ENCODE assay signal across 8 cellular contexts in genomic region chr2:11830708-11831301, GRCh38.
A peak's percentile ranks its signal among the peaks of the same experiment; 100 is the strongest.
DNase-seq lines count a peak whose midpoint lies in the region; ATAC-seq and TF ChIP-seq lines count a peak whose summit lies in the region.

No MANE protein-coding gene starts in this region.

- ATAC-seq in IMR-90 (ENCODE audit: low read depth) (peak; percentile 2; the same call in 1 of the 2 replicates), GM19395 (IDR thresholded peaks at IDR 0.05; ENCODE audit: unreplicated experiment) (no peak)
- ATAC-seq in natural killer cell treated with Interleukin-12 subunit alpha and Interleukin-12 subunit beta and Interleukin-15 and Interleukin-18, amount 100 ng/mL, for 72 hours: no peak

- peak overlapping the region; percentile 99 for H3K27ac ChIP-seq in A673 (ENCODE audit: low read depth, low read length, poor library complexity, severe bottlenecking)
- peak overlapping the region; percentile 96 for H3K27ac ChIP-seq in IMR-90 (ENCODE audit: insufficient read depth, low read length)
- H3K27ac ChIP-seq in caudate nucleus (ENCODE audit: low read depth, low read length): peak overlapping the region; percentile 74

- no peak overlapping the region for H2AFZ ChIP-seq in IMR-90 (replicated peaks; ENCODE audit: low read length, poor library complexity)

- peaks cover 41 to 42% of the 10 kb centered on the region in 2 donors for H3K4me1 Mint-ChIP-seq in natural killer cell treated with Interleukin-12 subunit alpha and Interleukin-12 subunit beta and Interleukin-15 and Interleukin-18, amount 100 ng/mL, for 72 hours (ENCODE audit: low read depth in 2 of 2)

- TSS peak; percentile 76 for BruUV-seq in A673 (replicated peaks; lab: Mats Ljungman, UMichigan)
- BruUV-seq in IMR-90 (replicated peaks; lab: Mats Ljungman, UMichigan): no TSS peak

- H3K36me3 Mint-ChIP-seq in natural killer cell treated with Interleukin-12 subunit alpha and Interleukin-12 subunit beta and Interleukin-15 and Interleukin-18, amount 100 ng/mL, for 72 hours: peaks cover 27% of the 10 kb centered on the region

- CTCF ChIA-PET in A673 (lab: Charles Lee): no interaction called here
- CTCF ChIA-PET in IMR-90 (lab: Yijun Ruan, JAX): interaction anchor here (0.8 to 1.0 kb wide), 2 partner anchors 586 to 1176 kb away, joined by 3 to 4 read pairs; no protein-coding TSS in a partner anchor

- no peak for TF ChIP-seq RAD21 in IMR-90 (IDR thresholded peaks at IDR 0.05; ENCODE audit: low read length)

- DNase-seq in A673 (ENCODE audit: low spot score): no peak
- no peak for DNase-seq in IMR-90
- no peak for DNase-seq in caudate nucleus (lab: John Stamatoyannopoulos, UW)
- no peak for DNase-seq in natural killer cell treated with Interleukin-12 subunit alpha and Interleukin-12 subunit beta and Interleukin-15 and Interleukin-18, amount 100 ng/mL, for 72 hours (ENCODE audit: low spot score)
- no peak for DNase-seq in GM13977 (ENCODE audit: low spot score)
- DNase-seq in AML-193 (lab: John Stamatoyannopoulos, UW): no peak
- no peak for DNase-seq in NCI-H1092 treated with DMSO at 0.1 percent for 48 hours (lab: John Stamatoyannopoulos, UW)

- H4K20me1 ChIP-seq in IMR-90 (ENCODE audit: insufficient read depth, low read length): no peaks in the 10 kb centered on the region

- peaks cover 42% of the 10 kb centered on the region for H3K4me1 ChIP-seq in A673 (ENCODE audit: insufficient read depth, low read length, poor library complexity, severe bottlenecking)
- H3K4me1 ChIP-seq in IMR-90 (ENCODE audit: control insufficient read depth, insufficient read depth, low read length): peaks cover 19% of the 10 kb centered on the region

- peak overlapping the region; percentile 85 for H3K4ac ChIP-seq in IMR-90 (ENCODE audit: low read depth, low read length)

- TF ChIP-seq POLR2A in IMR-90 (IDR thresholded peaks at IDR 0.05; ENCODE audit: low read depth, low read length): no peak

- H3K4me3 ChIP-seq in A673 (ENCODE audit: low read depth, low read length, poor library complexity, severe bottlenecking): peak overlapping the region; percentile 37
- peak overlapping the region; percentile 25; the same call in 1 of the 2 replicates for H3K4me3 ChIP-seq in IMR-90 (ENCODE audit: insufficient read depth, low read depth, low read length)

- POLR2A ChIA-PET in A673 (lab: Charles Lee; ENCODE audit: low non-redundant PET) (no interaction called here), IMR-90 (lab: Charles Lee; ENCODE audit: unreplicated experiment) (no interaction called here)

- H3K9me1 ChIP-seq in IMR-90 (ENCODE audit: insufficient read depth, low read length): peaks cover 6% of the 10 kb centered on the region; the same call in 1 of the 2 replicates

- peak overlapping the region; percentile 58; the same call in 1 of the 2 replicates for H3K23ac ChIP-seq in IMR-90 (ENCODE audit: low read depth, low read length)

- dilution Hi-C loops in IMR-90 (cut with HindIII; ENCODE audit: low sequenced_read_pairs, unreplicated experiment): no loop called here

- peak overlapping the region; percentile 85; the same call in 1 of the 2 replicates for H2AK5ac ChIP-seq in IMR-90 (ENCODE audit: low read depth, low read length)

- peaks cover 9% of the 10 kb centered on the region for H3K9me3 Mint-ChIP-seq in natural killer cell treated with Interleukin-12 subunit alpha and Interleukin-12 subunit beta and Interleukin-15 and Interleukin-18, amount 100 ng/mL, for 72 hours

- H3K27me3 ChIP-seq in A673 (replicated peaks; ENCODE audit: insufficient read depth, low read depth, low read length, poor library complexity) (no peaks in the 10 kb centered on the region), IMR-90 (ENCODE audit: control insufficient read depth, insufficient read depth, low read length) (no peaks in the 10 kb centered on the region)

- peak overlapping the region; percentile 86 for H3K18ac ChIP-seq in IMR-90 (ENCODE audit: low read depth, low read length)

- H2BK15ac ChIP-seq in IMR-90 (ENCODE audit: low read depth, low read length): peak overlapping the region; percentile 95; the same call in 2 of the 3 replicates

- peak overlapping the region; percentile 38 for H3K56ac ChIP-seq in IMR-90 (ENCODE audit: extremely low read depth, insufficient read depth, low read length)

- peak overlapping the region; percentile 78 for H3K4me3 Mint-ChIP-seq in natural killer cell treated with Interleukin-12 subunit alpha and Interleukin-12 subunit beta and Interleukin-15 and Interleukin-18, amount 100 ng/mL, for 72 hours

- TF ChIP-seq CTCF in A673 (conservative IDR thresholded peaks at IDR 0.05; ENCODE audit: low read depth, low read length) (no peak), IMR-90 (conservative IDR thresholded peaks at IDR 0.05; ENCODE audit: low read depth, low read length) (no peak), GM13977 (IDR thresholded peaks at IDR 0.05; ENCODE audit: extremely low read depth, insufficient read depth, missing control alignments) (no peak)

- H4K91ac ChIP-seq in IMR-90 (ENCODE audit: insufficient read depth, low read depth, low read length): peak overlapping the region; percentile 67; the same call in 1 of the 2 replicates

- peak overlapping the region; percentile 65 for H3K14ac ChIP-seq in IMR-90 (replicated peaks; ENCODE audit: low read depth, low read length)

- peak overlapping the region; percentile 90 for H2BK120ac ChIP-seq in IMR-90 (ENCODE audit: low read depth, low read length)

- peak overlapping the region; percentile 93 for H2BK5ac ChIP-seq in IMR-90 (ENCODE audit: low read depth, low read length, poor library complexity, severe bottlenecking)

- H3K79me1 ChIP-seq in IMR-90 (ENCODE audit: low read depth in 1 of 2, low read length in 2 of 2): no peaks in the 10 kb centered on the region

- no CpG with 5 or more reads among the region's 7 CpGs for WGBS in IMR-90 (ENCODE audit: extremely low coverage in 2 of 2, insufficient read length in 1 of 2), 2 experiments

- H3K36me3 ChIP-seq in A673 (ENCODE audit: insufficient read depth, low read length, poor library complexity, severe bottlenecking) (peaks cover 17% of the 10 kb centered on the region), IMR-90 (ENCODE audit: control insufficient read depth, insufficient read depth, low read length) (peaks cover 3% of the 10 kb centered on the region; the same call in 1 of the 2 replicates)

- peak overlapping the region; percentile 49 to 71 for H3K27ac Mint-ChIP-seq in natural killer cell treated with Interleukin-12 subunit alpha and Interleukin-12 subunit beta and Interleukin-15 and Interleukin-18, amount 100 ng/mL, for 72 hours

- in situ Hi-C loops in IMR-90 (cut with MboI; ENCODE audit: low sequenced_read_pairs) (loop anchor here (5.0 to 10.0 kb wide), 4 partner anchors 704 to 1174 kb away; partner anchors contain the start of gene TRIB2), GM13977 (cut with MboI; ENCODE audit: low pct_unique_long_range_greater_than_20kb, low sequenced_read_pairs, unreplicated experiment) (loop anchor here (25.0 kb wide), 2 partner anchors 881 to 1181 kb away; partner anchors contain the start of gene TRIB2)

- H2BK20ac ChIP-seq in IMR-90 (ENCODE audit: low read depth, low read length): peak overlapping the region; percentile 66; the same call in 1 of the 2 replicates

- intact Hi-C loops in A673 (cut with micrococcal nuclease; ENCODE audit: unreplicated experiment) (loop anchor here (1.0 to 10.0 kb wide), 7 partner anchors 226 to 885 kb away; partner anchors contain the start of gene TRIB2), IMR-90 (cut with micrococcal nuclease) (loop anchor here (1.0 to 5.0 kb wide), 7 partner anchors 276 to 1176 kb away; no protein-coding TSS in a partner anchor)

- peak overlapping the region; percentile 70 for H4K5ac ChIP-seq in IMR-90 (ENCODE audit: low read depth, low read length)

- peaks cover 8 to 14% of the 10 kb centered on the region in 2 donors for H3K27me3 Mint-ChIP-seq in natural killer cell treated with Interleukin-12 subunit alpha and Interleukin-12 subunit beta and Interleukin-15 and Interleukin-18, amount 100 ng/mL, for 72 hours

- H3K9me3 ChIP-seq in A673 (ENCODE audit: low read depth, low read length, poor library complexity, severe bottlenecking): peaks cover 6% of the 10 kb centered on the region
- H3K9me3 ChIP-seq in IMR-90 (ENCODE audit: control insufficient read depth, insufficient read depth, low read length): peaks cover 6% of the 10 kb centered on the region; the same call in 1 of the 2 replicates

- H2AK9ac ChIP-seq in IMR-90 (replicated peaks; ENCODE audit: low read depth, low read length, poor library complexity): no peak overlapping the region

- peak overlapping the region; percentile 42 to 84 for H4K8ac ChIP-seq in IMR-90 (ENCODE audit: low read depth in 2 of 2, low read length in 2 of 2)

- H3K9ac ChIP-seq in IMR-90 (ENCODE audit: low read depth, low read length): peak overlapping the region; percentile 63

- H3K4me2 ChIP-seq in IMR-90 (ENCODE audit: low read depth, low read length): peak overlapping the region; percentile 74

TF ChIP-seq in IMR-90, 13 proteins besides CTCF, POLR2A, EP300 and RAD21 (continues in another document):
- no peak for TF ChIP-seq BHLHE40 (IDR thresholded peaks at IDR 0.05; ENCODE audit: low read depth, low read length)
- no peak for TF ChIP-seq FOS (IDR thresholded peaks at IDR 0.05; ENCODE audit: low read depth, low read length)
- no peak for TF ChIP-seq MXI1 (IDR thresholded peaks at IDR 0.05; ENCODE audit: borderline replicate concordance, low read depth, low read length)
- TF ChIP-seq CHD1 (IDR thresholded peaks at IDR 0.05; ENCODE audit: low read depth, low read length): no peak
- TF ChIP-seq RCOR1 (IDR thresholded peaks at IDR 0.05; ENCODE audit: insufficient replicate concordance, low read length): no peak
- TF ChIP-seq ELK1 (IDR thresholded peaks at IDR 0.05; ENCODE audit: borderline replicate concordance, low read depth, low read length): no peak
- no peak for TF ChIP-seq USF2 (IDR thresholded peaks at IDR 0.05; ENCODE audit: low read depth, low read length)
- no peak for TF ChIP-seq NFE2L2 (IDR thresholded peaks at IDR 0.05; ENCODE audit: low read depth, low read length)
